Comparison of ENCODE assay signal across 11 cellular contexts in the genomic region with DNA sequence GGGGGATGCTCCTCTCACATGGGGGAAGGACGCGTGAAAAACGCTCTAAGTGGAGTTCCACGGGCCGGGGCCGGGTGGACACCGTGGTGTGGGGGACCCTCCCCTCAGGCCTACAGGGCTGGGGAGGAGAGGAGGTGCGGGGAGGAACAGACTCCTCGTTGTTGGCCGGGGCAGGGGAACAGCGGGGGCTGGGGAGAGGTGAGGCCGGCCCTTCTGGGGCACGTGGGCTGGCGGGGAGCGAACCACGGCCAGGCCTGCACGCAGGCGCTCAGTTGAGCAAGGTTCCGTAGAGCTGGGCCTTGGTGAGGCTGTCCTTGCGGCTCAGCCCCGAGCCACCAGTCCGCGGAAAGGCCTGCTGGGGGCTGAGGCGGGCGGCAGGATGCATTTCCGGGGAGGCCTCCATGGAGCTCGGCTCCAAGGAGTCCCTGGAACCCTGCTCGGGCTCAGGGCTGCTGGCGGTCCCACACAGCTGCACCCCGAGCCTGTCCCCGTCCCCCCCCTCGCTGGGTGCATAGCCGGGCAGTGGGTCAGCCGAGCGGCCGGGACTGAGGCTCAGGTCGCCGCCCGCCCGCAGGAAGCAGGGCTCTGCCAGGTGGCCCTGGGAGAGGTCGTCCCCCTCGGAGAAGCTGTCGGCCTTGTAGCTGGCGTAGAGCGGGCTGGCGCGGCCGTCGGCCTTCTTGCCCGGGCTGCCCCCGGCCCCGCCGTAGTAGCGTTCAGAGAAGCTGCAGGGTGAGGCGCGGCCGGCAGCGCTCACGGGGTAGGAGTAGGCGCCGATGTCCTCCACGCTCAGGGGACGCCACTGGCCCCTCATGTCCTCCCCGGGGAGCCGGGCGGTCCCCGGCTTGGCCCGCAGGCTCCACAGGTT. TPM values are rescaled to one million over a fixed set of nuclear protein-coding genes. Genes with fewer than 3 reads are reported as not detected.
DNase-seq lines count a peak whose midpoint lies in the region; ATAC-seq and TF ChIP-seq lines count a peak whose summit lies in the region.
"Had no signal": no experiment of that assay in that cellular context is flagged by ENCODE, and none has a peak within 500 bp of the region (broad histone marks: within the 10 kb centered on the region; RNA-seq: fewer than 3 reads in every experiment).

No MANE protein-coding gene starts in this region.

- H3K4me1 Mint-ChIP-seq in activated CD8-positive, alpha-beta memory T cell treated with anti-CD3 and anti-CD28 coated beads, Interleukin-2, amount 10 ng/mL, durations not matched to agents 7 days and 5 days = peaks cover 10% of the 10 kb centered on the region

- no peaks in the 10 kb centered on the region for H3K36me3 Mint-ChIP-seq in activated CD8-positive, alpha-beta memory T cell treated with anti-CD3 and anti-CD28 coated beads, Interleukin-2, amount 10 ng/mL, durations not matched to agents 7 days and 5 days

- H3K9me3 ChIP-seq in gastroesophageal sphincter (no peaks in the 10 kb centered on the region), testis (no peaks in the 10 kb centered on the region), A673 (ENCODE audit: low read depth, low read length, poor library complexity, severe bottlenecking) (no peaks in the 10 kb centered on the region)

- no peaks in the 10 kb centered on the region for H3K27me3 Mint-ChIP-seq in activated CD8-positive, alpha-beta memory T cell treated with anti-CD3 and anti-CD28 coated beads, Interleukin-2, amount 10 ng/mL, durations not matched to agents 7 days and 5 days

- peaks cover 0 to 28% of the 10 kb centered on the region in 2 donors for H3K36me3 ChIP-seq in gastroesophageal sphincter
- no peaks in the 10 kb centered on the region for H3K36me3 ChIP-seq in testis (ENCODE audit: low read depth, missing control alignments)
- no peaks in the 10 kb centered on the region for H3K36me3 ChIP-seq in A673 (ENCODE audit: insufficient read depth, low read length, poor library complexity, severe bottlenecking)

- DNase-seq in activated CD8-positive, alpha-beta memory T cell treated with anti-CD3 and anti-CD28 coated beads, Interleukin-2, amount 50 U/mL, for 48 hours = peak; percentile 38
- no peak for DNase-seq in activated CD8-positive, alpha-beta memory T cell treated with anti-CD3 and anti-CD28 coated beads, Interleukin-2, amount 10 ng/mL, durations not matched to agents 7 days and 5 days
- peak; percentile 81 for DNase-seq in midbrain (lab: John Stamatoyannopoulos, UW)
- no peak for DNase-seq in testis
- DNase-seq in A673 (ENCODE audit: low spot score) = no peak
- DNase-seq in NCI-H345 (lab: John Stamatoyannopoulos, UW) = no peak
- DNase-seq: effector CD8-positive, alpha-beta T cell; NCI-H510A; RPMI8226 had no signal

- WGBS in gastroesophageal sphincter (ENCODE audit: low coverage in 1 of 2), 2 donors = 68% methylated on average over 5 of the region's 68 CpGs; no CpG with 5 or more reads in 1 of the 2 donors
- 76 to 80% methylated on average over 23 to 62 of the region's 68 CpGs for WGBS in testis, 2 donors

- H3K27ac ChIP-seq in gastroesophageal sphincter = peak overlapping the region in 3 of 4 donors; percentile 14 to 61 (median 31)
- no peak overlapping the region for H3K27ac ChIP-seq in testis
- H3K27ac ChIP-seq in A673 (ENCODE audit: low read depth, low read length, poor library complexity, severe bottlenecking) = no peak overlapping the region

- no peak for TF ChIP-seq EP300 in gastroesophageal sphincter (IDR thresholded peaks at IDR 0.05)

- POLR2A ChIA-PET in A673 (lab: Charles Lee; ENCODE audit: low non-redundant PET) = no interaction called here

- H3K9me3 Mint-ChIP-seq in activated CD8-positive, alpha-beta memory T cell treated with anti-CD3 and anti-CD28 coated beads, Interleukin-2, amount 10 ng/mL, durations not matched to agents 7 days and 5 days (ENCODE audit: low read depth) = no peaks in the 10 kb centered on the region

- peak overlapping the region in 1 of 2 donors; percentile 37 for H3K4me3 ChIP-seq in gastroesophageal sphincter
- H3K4me3 ChIP-seq in testis = peak overlapping the region; percentile 24 to 36
- H3K4me3 ChIP-seq in A673 (ENCODE audit: low read depth, low read length, poor library complexity, severe bottlenecking) = no peak overlapping the region

- ATAC-seq in activated CD8-positive, alpha-beta memory T cell treated with anti-CD3 and anti-CD28 coated beads, Interleukin-2, amount 10 ng/mL, durations not matched to agents 7 days and 5 days = no peak
- no peak for ATAC-seq in gastroesophageal sphincter
- ATAC-seq in HG03196 (IDR thresholded peaks at IDR 0.05; ENCODE audit: unreplicated experiment) = no peak

- H3K27me3 ChIP-seq in gastroesophageal sphincter = no peaks in the 10 kb centered on the region
- no peaks in the 10 kb centered on the region for H3K27me3 ChIP-seq in testis
- no peaks in the 10 kb centered on the region for H3K27me3 ChIP-seq in A673 (replicated peaks; ENCODE audit: insufficient read depth, low read depth, low read length, poor library complexity)

- H3K4me1 ChIP-seq in gastroesophageal sphincter = peaks cover 0 to 22% (median 9%) of the 10 kb centered on the region in 3 donors
- H3K4me1 ChIP-seq in testis = peaks cover 15% of the 10 kb centered on the region
- no peaks in the 10 kb centered on the region for H3K4me1 ChIP-seq in A673 (ENCODE audit: insufficient read depth, low read length, poor library complexity, severe bottlenecking)

- CTCF ChIA-PET in activated CD8-positive, alpha-beta memory T cell treated with anti-CD3 and anti-CD28 coated beads, Interleukin-2, amount 10 ng/mL, durations not matched to agents 7 days and 5 days (lab: Charles Lee) = no interaction called here
- CTCF ChIA-PET in A673 (lab: Charles Lee) = no interaction called here

- TF ChIP-seq CTCF in gastroesophageal sphincter (IDR thresholded peaks at IDR 0.05) = no peak
- no peak for TF ChIP-seq CTCF in testis (IDR thresholded peaks at IDR 0.05)
- no peak for TF ChIP-seq CTCF in A673 (conservative IDR thresholded peaks at IDR 0.05; ENCODE audit: low read depth, low read length)

- no peak for TF ChIP-seq POLR2A in gastroesophageal sphincter (IDR thresholded peaks at IDR 0.05)
- TF ChIP-seq POLR2A in testis (IDR thresholded peaks at IDR 0.05) = no peak

- no peak overlapping the region for H3K27ac Mint-ChIP-seq in activated CD8-positive, alpha-beta memory T cell treated with anti-CD3 and anti-CD28 coated beads, Interleukin-2, amount 10 ng/mL, durations not matched to agents 7 days and 5 days

- intact Hi-C loops in testis (cut with DNase I; ENCODE audit: low total_unique reads) (no loop called here), A673 (cut with micrococcal nuclease; ENCODE audit: unreplicated experiment) (no loop called here)

- no TSS peak for BruUV-seq in A673 (replicated peaks; lab: Mats Ljungman, UMichigan)

- H3K4me3 Mint-ChIP-seq in activated CD8-positive, alpha-beta memory T cell treated with anti-CD3 and anti-CD28 coated beads, Interleukin-2, amount 10 ng/mL, durations not matched to agents 7 days and 5 days = no peak overlapping the region

RNA-seq across cellular contexts. Expression of gene BEGAIN, which starts 49.3 kb away (rescaled TPM):
- total RNA-seq in activated CD8-positive, alpha-beta memory T cell treated with anti-CD3 and anti-CD28 coated beads, Interleukin-2, amount 10 ng/mL, durations not matched to agents 7 days and 5 days = 1 to 10 TPM; 1.4 to 1.8 TPM
- total RNA-seq in gastroesophageal sphincter (1 to 10 TPM; 3.9 to 5.6 (median 4.2) TPM), testis (1 to 10 TPM; 6.9 to 7.6 TPM), A673 (2021) (0.84 and 1.3 TPM in 2 replicates)
- 4.5 TPM for polyA plus RNA-seq in testis (ENCODE audit: insufficient read depth, low read depth, low replicate concordance)

Comparison
In these comparisons a context has a peak if more than half of its experiments do, and no peak if none do; other contexts are left out.
1. DNase-seq: peak in activated CD8-positive, alpha-beta memory T cell treated with anti-CD3 and anti-CD28 coated beads, Interleukin-2, amount 50 U/mL, for 48 hours (single experiment) and midbrain (single experiment); none in activated CD8-positive, alpha-beta memory T cell treated with anti-CD3 and anti-CD28 coated beads, Interleukin-2, amount 10 ng/mL, durations not matched to agents 7 days and 5 days (single experiment), testis (single experiment), A673 (single experiment) and NCI-H345 (single experiment).
2. H3K27ac ChIP-seq: peak in gastroesophageal sphincter (3 of 4); none in testis (0 of 2) and A673 (single experiment).